In genomic region chr6:127725821-127726220, GRCh38 we compare ENCODE assay signal across 2 cellular contexts.
TF ChIP-seq lines count a peak whose summit lies in the region.

No MANE protein-coding gene starts in this region.

TF ChIP-seq in GM23338, 12 proteins besides CTCF, POLR2A, EP300 and RAD21:
- TF ChIP-seq ZNF462 (CRISPR knock-in tag; IDR thresholded peaks at IDR 0.05): peak; percentile 33; the same call in 1 of the 2 replicates
- no peak for TF ChIP-seq CREB1 (CRISPR knock-in tag; IDR thresholded peaks at IDR 0.05; ENCODE audit: low read depth)
TF ChIP-seq in GM23338: peak in this region for 1.

TF ChIP-seq in H1, 55 proteins besides CTCF, POLR2A, EP300 and RAD21 (continued from another document):
- TF ChIP-seq KDM4A (IDR thresholded peaks at IDR 0.05; ENCODE audit: low read depth, low read length, severe bottlenecking): no peak
